In the genomic region with DNA sequence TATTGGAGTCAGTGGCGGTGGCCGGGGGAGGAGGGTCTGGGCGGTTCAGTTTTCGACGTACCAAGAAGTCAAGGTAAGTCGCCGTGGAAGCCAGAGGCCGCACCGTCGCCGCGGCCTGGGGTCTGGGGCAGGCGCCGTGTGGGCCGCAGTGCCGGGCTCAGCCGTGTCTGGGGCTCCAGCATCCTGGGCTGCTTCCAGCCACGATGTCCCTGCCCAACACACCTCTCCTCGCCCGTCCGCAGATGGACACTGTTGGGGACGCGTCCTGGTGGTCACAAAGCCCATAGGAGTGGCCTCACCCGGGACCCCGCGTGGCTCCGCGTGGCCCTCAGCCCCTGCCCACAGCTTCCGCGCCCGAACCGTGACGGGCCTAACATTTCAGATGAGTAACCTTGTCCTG, we compare ENCODE assay signal across 1 cellular context.
TF ChIP-seq lines count a peak whose summit lies in the region.

No MANE protein-coding gene starts in this region.

TF ChIP-seq in H1, 55 proteins besides CTCF, POLR2A, EP300 and RAD21:
- TF ChIP-seq GABPA (IDR thresholded peaks at IDR 0.05; ENCODE audit: borderline replicate concordance, insufficient read depth, low read length) (0 out of 2 replicates have a peak, but pooled peaks have one; percentile 11), CBX8 (IDR thresholded peaks at IDR 0.05; ENCODE audit: borderline replicate concordance, low read depth, low read length) (no peak), CHD2 (IDR thresholded peaks at IDR 0.05; ENCODE audit: low read length) (no peak), RXRA (IDR thresholded peaks at IDR 0.05; ENCODE audit: insufficient read depth, low read depth, low read length) (no peak)
